12 cellular contexts compared by ENCODE assay signal in genomic region chr7:37450035-37450434, GRCh38. TPM values are rescaled to one million over a fixed set of nuclear protein-coding genes. Genes with fewer than 3 reads are reported as not detected.
DNase-seq lines count a peak whose midpoint lies in the region; ATAC-seq lines count a peak whose summit lies in the region.
"Had no signal": no experiment of that assay in that cellular context is flagged by ENCODE, and none has a peak within 500 bp of the region (broad histone marks: within the 10 kb centered on the region; RNA-seq: fewer than 3 reads in every experiment).

No MANE protein-coding gene starts in this region.

- H3K27ac ChIP-seq in substantia nigra (ENCODE audit: low read depth, low read length, poor library complexity, severe bottlenecking) = peak overlapping the region; percentile 98
- H3K27ac ChIP-seq: suprapubic skin had no signal

- intact Hi-C loops in activated naive CD4-positive, alpha-beta T cell treated with anti-CD3 and anti-CD28 coated beads for 36 hours (cut with micrococcal nuclease) = loop anchor here (10.0 kb wide), 1 partner anchor 385 kb away; no protein-coding TSS in a partner anchor

- no peak for ATAC-seq in activated naive CD4-positive, alpha-beta T cell treated with anti-CD3 and anti-CD28 coated beads, Interleukin-2, amount 50 U/mL, for 72 hours
- ATAC-seq in effector memory CD8-positive, alpha-beta T cell (replicated peaks) = no peak

- H3K4me3 Mint-ChIP-seq in activated naive CD4-positive, alpha-beta T cell treated with anti-CD3 and anti-CD28 coated beads for 36 hours = peak overlapping the region; percentile 16
- H3K4me3 Mint-ChIP-seq in effector memory CD8-positive, alpha-beta T cell = peak overlapping the region; percentile 89 to 90

- H3K9me3 Mint-ChIP-seq in activated naive CD4-positive, alpha-beta T cell treated with anti-CD3 and anti-CD28 coated beads for 36 hours = no peaks in the 10 kb centered on the region
- peaks cover 0 to 5% of the 10 kb centered on the region in 2 donors for H3K9me3 Mint-ChIP-seq in activated naive CD4-positive, alpha-beta T cell treated with anti-CD3 and anti-CD28 coated beads, Interleukin-2, amount 50 U/mL, for 72 hours
- peaks cover 0 to 1% of the 10 kb centered on the region in 2 donors for H3K9me3 Mint-ChIP-seq in effector memory CD8-positive, alpha-beta T cell

- H3K27ac Mint-ChIP-seq in activated naive CD4-positive, alpha-beta T cell treated with anti-CD3 and anti-CD28 coated beads for 36 hours = no peak overlapping the region
- H3K27ac Mint-ChIP-seq in activated naive CD4-positive, alpha-beta T cell treated with anti-CD3 and anti-CD28 coated beads, Interleukin-2, amount 50 U/mL, for 72 hours = no peak overlapping the region
- peak overlapping the region; percentile 95 for H3K27ac Mint-ChIP-seq in effector memory CD8-positive, alpha-beta T cell

- CTCF ChIA-PET in activated naive CD4-positive, alpha-beta T cell treated with anti-CD3 and anti-CD28 coated beads for 36 hours (lab: Charles Lee) = interaction anchor here (0.6 to 3.9 kb wide), 16 partner anchors 23 to 1009 kb away, joined by 3 to 34 read pairs (median 5); no protein-coding TSS in a partner anchor

- H3K36me3 Mint-ChIP-seq in activated naive CD4-positive, alpha-beta T cell treated with anti-CD3 and anti-CD28 coated beads for 36 hours (ENCODE audit: low read depth) = peaks cover 16% of the 10 kb centered on the region
- peaks cover 12 to 32% of the 10 kb centered on the region in 2 donors for H3K36me3 Mint-ChIP-seq in activated naive CD4-positive, alpha-beta T cell treated with anti-CD3 and anti-CD28 coated beads, Interleukin-2, amount 50 U/mL, for 72 hours
- H3K36me3 Mint-ChIP-seq in effector memory CD8-positive, alpha-beta T cell (ENCODE audit: insufficient read depth) = peaks cover 33% of the 10 kb centered on the region

- no peak for DNase-seq in activated naive CD4-positive, alpha-beta T cell treated with anti-CD3 and anti-CD28 coated beads for 36 hours
- DNase-seq in activated naive CD4-positive, alpha-beta T cell treated with anti-CD3 and anti-CD28 coated beads, Interleukin-2, amount 50 U/mL, for 72 hours (ENCODE audit: low spot score in 2 of 2) = no peak
- DNase-seq in NCI-H82 treated with DMSO at 0.1 percent for 48 hours (lab: John Stamatoyannopoulos, UW; ENCODE audit: unreplicated experiment) (peak; percentile 61), substantia nigra (lab: John Stamatoyannopoulos, UW) (no peak), SKM-1 (lab: John Stamatoyannopoulos, UW; ENCODE audit: unreplicated experiment) (no peak), SHP77 (lab: John Stamatoyannopoulos, UW) (no peak), LoVo (ENCODE audit: low spot score) (no peak)
- no peak for DNase-seq in effector memory CD8-positive, alpha-beta T cell
- DNase-seq: cerebellar nuclear complex, IMR-90, NCI-H146 had no signal

- H3K4me1 Mint-ChIP-seq in activated naive CD4-positive, alpha-beta T cell treated with anti-CD3 and anti-CD28 coated beads for 36 hours (ENCODE audit: low read depth) = peaks cover 34% of the 10 kb centered on the region
- peaks cover 25 to 28% of the 10 kb centered on the region in 2 donors for H3K4me1 Mint-ChIP-seq in effector memory CD8-positive, alpha-beta T cell (ENCODE audit: low read depth in 2 of 2)

- no peaks in the 10 kb centered on the region for H3K27me3 Mint-ChIP-seq in activated naive CD4-positive, alpha-beta T cell treated with anti-CD3 and anti-CD28 coated beads for 36 hours (ENCODE audit: low read depth)
- H3K27me3 Mint-ChIP-seq in effector memory CD8-positive, alpha-beta T cell = no peaks in the 10 kb centered on the region

RNA-seq across cellular contexts. Expression of gene ELMO1, which starts 1.4 kb away (rescaled TPM):
- 100 to 1,000 TPM; 129 to 137 TPM for total RNA-seq in activated naive CD4-positive, alpha-beta T cell treated with anti-CD3 and anti-CD28 coated beads for 36 hours
- total RNA-seq in activated naive CD4-positive, alpha-beta T cell treated with anti-CD3 and anti-CD28 coated beads, Interleukin-2, amount 50 U/mL, for 72 hours = 100 to 1,000 TPM; 137 to 167 TPM
- total RNA-seq: IMR-90 had no signal

Comparison
In these comparisons a context has a peak if more than half of its experiments do, and no peak if none do; other contexts are left out.
1. H3K27ac Mint-ChIP-seq: peak in effector memory CD8-positive, alpha-beta T cell (2 of 2); none in activated naive CD4-positive, alpha-beta T cell treated with anti-CD3 and anti-CD28 coated beads for 36 hours (single experiment) and activated naive CD4-positive, alpha-beta T cell treated with anti-CD3 and anti-CD28 coated beads, Interleukin-2, amount 50 U/mL, for 72 hours (0 of 2).